Comparison of ENCODE assay signal across 32 cellular contexts in the genomic region with DNA sequence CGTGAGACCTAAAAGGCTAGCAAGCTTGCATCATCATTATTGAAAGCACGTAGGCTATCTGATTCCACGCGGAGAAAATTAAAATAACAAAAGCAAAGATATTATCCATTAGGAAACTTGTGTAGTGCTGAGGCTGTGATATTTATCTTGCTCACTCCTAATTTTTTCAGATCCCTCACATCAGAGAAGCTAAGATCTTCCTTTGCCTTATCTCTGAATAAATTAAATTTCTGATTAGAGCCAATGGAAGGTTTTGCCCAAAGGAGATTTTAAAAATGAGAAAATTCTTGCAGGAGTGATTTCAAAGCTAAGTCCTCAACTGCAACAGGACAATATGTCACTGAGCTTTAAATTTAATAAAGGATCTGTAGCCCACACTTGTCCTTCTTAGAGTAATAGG.
"Had no signal": no experiment of that assay in that cellular context is flagged by ENCODE, and none has a peak within 500 bp of the region (broad histone marks: within the 10 kb centered on the region; RNA-seq: fewer than 3 reads in every experiment).

No MANE protein-coding gene starts in this region.

- H3K4me1 Mint-ChIP-seq: activated CD4-positive, alpha-beta T cell treated with anti-CD3 and anti-CD28 coated beads for 36 hours; activated CD4-positive, alpha-beta T cell treated with anti-CD3 and anti-CD28 coated beads, Interleukin-2, amount 10 ng/mL, durations not matched to agents 24 days and 14 days; activated CD8-positive, alpha-beta memory T cell treated with anti-CD3 and anti-CD28 coated beads, Interleukin-2, amount 10 ng/mL, durations not matched to agents 7 days and 5 days; activated naive CD4-positive, alpha-beta T cell treated with anti-CD3 and anti-CD28 coated beads, Interleukin-2, amount 50 U/mL, for 24 hours; activated naive CD8-positive, alpha-beta T cell treated with anti-CD3 and anti-CD28 coated beads for 36 hours; activated naive CD8-positive, alpha-beta T cell treated with anti-CD3 and anti-CD28 coated beads, Interleukin-2, amount 50 U/mL, for 24 hours had no signal

- H2AFZ ChIP-seq: hepatocyte had no signal

- H3K36me3 ChIP-seq: adrenal gland, ascending aorta, breast epithelium, cardiac muscle cell, colonic mucosa, esophagus squamous epithelium, gastroesophageal sphincter, heart right ventricle had no signal

- H3K79me2 ChIP-seq: hepatocyte had no signal

- H3K27me3 ChIP-seq: adrenal gland, ascending aorta, breast epithelium, cardiac muscle cell, colonic mucosa, esophagus squamous epithelium, gastroesophageal sphincter, heart right ventricle, hepatocyte had no signal

- H3K27ac Mint-ChIP-seq: activated CD4-positive, alpha-beta memory T cell treated with anti-CD3 and anti-CD28 coated beads for 36 hours; activated CD4-positive, alpha-beta T cell treated with anti-CD3 and anti-CD28 coated beads for 36 hours; activated CD4-positive, alpha-beta T cell treated with anti-CD3 and anti-CD28 coated beads, Interleukin-2, amount 10 ng/mL, durations not matched to agents 24 days and 14 days; activated CD8-positive, alpha-beta memory T cell treated with anti-CD3 and anti-CD28 coated beads, Interleukin-2, amount 10 ng/mL, durations not matched to agents 7 days and 5 days; activated CD8-positive, alpha-beta T cell treated with anti-CD3 and anti-CD28 coated beads, Interleukin-2, amount 10 ng/mL, durations not matched to agents 7 days and 5 days; activated naive CD4-positive, alpha-beta T cell treated with anti-CD3 and anti-CD28 coated beads for 36 hours; activated naive CD4-positive, alpha-beta T cell treated with anti-CD3 and anti-CD28 coated beads, Interleukin-2, amount 50 U/mL, for 24 hours; activated naive CD8-positive, alpha-beta T cell treated with anti-CD3 and anti-CD28 coated beads for 36 hours; activated naive CD8-positive, alpha-beta T cell treated with anti-CD3 and anti-CD28 coated beads, Interleukin-2, amount 50 U/mL, for 24 hours; activated T-helper 1 cell treated with anti-CD3 and anti-CD28 coated beads, Interleukin-12 subunit alpha, Interleukin-12 subunit beta, Interleukin-2, Interleukin-4 antibody, amounts not matched to agents 30 ng/mL and 10 ng/mL and 1 ng/mL, durations not matched to agents 14 hours and 24 hours and 36 hours; activated T-helper 2 cell treated with anti-CD3 and anti-CD28 coated beads, Interferon-gamma antibody, Interleukin-2, Interleukin-4, amounts not matched to agents 10 μg/mL and 5 μg/mL and 100 μg/mL, durations not matched to agents 14 hours and 24 hours and 36 hours had no signal

- ATAC-seq: activated CD4-positive, alpha-beta T cell treated with anti-CD3 and anti-CD28 coated beads for 36 hours; activated CD8-positive, alpha-beta memory T cell treated with anti-CD3 and anti-CD28 coated beads, Interleukin-2, amount 10 ng/mL, durations not matched to agents 7 days and 5 days; activated CD8-positive, alpha-beta T cell treated with anti-CD3 and anti-CD28 coated beads, Interleukin-2, amount 10 ng/mL, durations not matched to agents 7 days and 5 days; activated naive CD8-positive, alpha-beta T cell treated with anti-CD3 and anti-CD28 coated beads, Interleukin-2, amount 50 U/mL, for 24 hours; gastroesophageal sphincter; heart right ventricle had no signal

- H3K9me3 Mint-ChIP-seq: activated CD4-positive, alpha-beta memory T cell treated with anti-CD3 and anti-CD28 coated beads for 36 hours had no signal

- H3K36me3 Mint-ChIP-seq: activated CD4-positive, alpha-beta memory T cell treated with anti-CD3 and anti-CD28 coated beads for 36 hours; activated CD8-positive, alpha-beta memory T cell treated with anti-CD3 and anti-CD28 coated beads, Interleukin-2, amount 10 ng/mL, durations not matched to agents 7 days and 5 days; activated naive CD4-positive, alpha-beta T cell treated with anti-CD3 and anti-CD28 coated beads, Interleukin-2, amount 50 U/mL, for 24 hours; activated naive CD8-positive, alpha-beta T cell treated with anti-CD3 and anti-CD28 coated beads for 36 hours had no signal

- H3K27ac ChIP-seq: adrenal gland, ascending aorta, breast epithelium, cardiac muscle cell, colonic mucosa, epithelial cell of prostate, esophagus squamous epithelium, gastroesophageal sphincter, heart right ventricle, hepatocyte had no signal

- DNase-seq: activated CD4-positive, alpha-beta memory T cell treated with anti-CD3 and anti-CD28 coated beads for 36 hours; activated CD4-positive, alpha-beta T cell treated with anti-CD3 and anti-CD28 coated beads for 36 hours; activated CD4-positive, alpha-beta T cell treated with anti-CD3 and anti-CD28 coated beads, Interleukin-2, amount 10 ng/mL, durations not matched to agents 24 days and 14 days; activated CD4-positive, CD25-positive, alpha-beta regulatory T cell; activated CD4-positive, CD25-positive, alpha-beta regulatory T cell treated with anti-CD3 and anti-CD28 coated beads, Interleukin-2, amount 50 U/mL, for 72 hours; activated CD8-positive, alpha-beta memory T cell treated with anti-CD3 and anti-CD28 coated beads, Interleukin-2, amount 10 ng/mL, durations not matched to agents 7 days and 5 days; activated CD8-positive, alpha-beta memory T cell treated with anti-CD3 and anti-CD28 coated beads, Interleukin-2, amount 50 U/mL, for 4 hours; activated CD8-positive, alpha-beta T cell treated with anti-CD3 and anti-CD28 coated beads, Interleukin-2, amount 10 ng/mL, durations not matched to agents 7 days and 5 days; activated effector memory CD4-positive, alpha-beta T cell treated with anti-CD3 and anti-CD28 coated beads, Interleukin-2, amount 50 U/mL, for 16 hours; activated naive CD4-positive, alpha-beta T cell treated with anti-CD3 and anti-CD28 coated beads for 36 hours; activated naive CD8-positive, alpha-beta T cell treated with anti-CD3 and anti-CD28 coated beads for 36 hours; activated naive CD8-positive, alpha-beta T cell treated with anti-CD3 and anti-CD28 coated beads, Interleukin-2, amount 50 U/mL, for 24 hours; activated T-cell treated with anti-CD3 and anti-CD28 coated beads, Interleukin-2, amount 50 U/mL, for 1 hour; activated T-cell treated with anti-CD3 and anti-CD28 coated beads, Interleukin-2, amount 50 U/mL, for 48 hours; adrenal gland; central memory CD4-positive, alpha-beta T cell; cerebellar nuclear complex; colonic mucosa; effector CD8-positive, alpha-beta T cell; esophagus squamous epithelium; foreskin melanocyte; heart right ventricle had no signal

- H3K4me2 ChIP-seq: hepatocyte had no signal

- H3K4me3 ChIP-seq: adrenal gland, ascending aorta, breast epithelium, cardiac muscle cell, colonic mucosa, esophagus squamous epithelium, gastroesophageal sphincter, heart right ventricle, hepatocyte had no signal

- H3K4me1 ChIP-seq: adrenal gland, ascending aorta, breast epithelium, colonic mucosa, esophagus squamous epithelium, gastroesophageal sphincter, heart right ventricle had no signal

- H3K27me3 Mint-ChIP-seq: activated CD4-positive, alpha-beta memory T cell treated with anti-CD3 and anti-CD28 coated beads for 36 hours; activated CD4-positive, alpha-beta T cell treated with anti-CD3 and anti-CD28 coated beads for 36 hours; activated CD4-positive, alpha-beta T cell treated with anti-CD3 and anti-CD28 coated beads, Interleukin-2, amount 10 ng/mL, durations not matched to agents 24 days and 14 days; activated CD8-positive, alpha-beta memory T cell treated with anti-CD3 and anti-CD28 coated beads, Interleukin-2, amount 10 ng/mL, durations not matched to agents 7 days and 5 days; activated naive CD4-positive, alpha-beta T cell treated with anti-CD3 and anti-CD28 coated beads, Interleukin-2, amount 50 U/mL, for 24 hours; activated naive CD8-positive, alpha-beta T cell treated with anti-CD3 and anti-CD28 coated beads for 36 hours; activated naive CD8-positive, alpha-beta T cell treated with anti-CD3 and anti-CD28 coated beads, Interleukin-2, amount 50 U/mL, for 24 hours had no signal

- H3K4me3 Mint-ChIP-seq: activated CD4-positive, alpha-beta memory T cell treated with anti-CD3 and anti-CD28 coated beads for 36 hours; activated CD4-positive, alpha-beta T cell treated with anti-CD3 and anti-CD28 coated beads for 36 hours; activated CD4-positive, alpha-beta T cell treated with anti-CD3 and anti-CD28 coated beads, Interleukin-2, amount 10 ng/mL, durations not matched to agents 24 days and 14 days; activated CD8-positive, alpha-beta memory T cell treated with anti-CD3 and anti-CD28 coated beads, Interleukin-2, amount 10 ng/mL, durations not matched to agents 7 days and 5 days; activated CD8-positive, alpha-beta T cell treated with anti-CD3 and anti-CD28 coated beads, Interleukin-2, amount 10 ng/mL, durations not matched to agents 7 days and 5 days; activated naive CD4-positive, alpha-beta T cell treated with anti-CD3 and anti-CD28 coated beads for 36 hours; activated naive CD4-positive, alpha-beta T cell treated with anti-CD3 and anti-CD28 coated beads, Interleukin-2, amount 50 U/mL, for 24 hours; activated naive CD8-positive, alpha-beta T cell treated with anti-CD3 and anti-CD28 coated beads for 36 hours; activated naive CD8-positive, alpha-beta T cell treated with anti-CD3 and anti-CD28 coated beads, Interleukin-2, amount 50 U/mL, for 24 hours; activated T-helper 1 cell treated with anti-CD3 and anti-CD28 coated beads, Interleukin-12 subunit alpha, Interleukin-12 subunit beta, Interleukin-2, Interleukin-4 antibody, amounts not matched to agents 30 ng/mL and 10 ng/mL and 1 ng/mL, durations not matched to agents 14 hours and 24 hours and 36 hours; brain had no signal
